Comparison of ENCODE assay signal across 10 cellular contexts in genomic region chrX:19602866-19603620, GRCh38.
DNase-seq lines count a peak whose midpoint lies in the region; ATAC-seq, FAIRE-seq and TF ChIP-seq lines count a peak whose summit lies in the region.
"Had no signal": no experiment of that assay in that cellular context is flagged by ENCODE, and none has a peak within 500 bp of the region (broad histone marks: within the 10 kb centered on the region; RNA-seq: fewer than 3 reads in every experiment).

No MANE protein-coding gene starts in this region.

- TF ChIP-seq CTCF in Calu3 (IDR thresholded peaks at IDR 0.05; ENCODE audit: unreplicated experiment): no peak

- no peaks in the 10 kb centered on the region for H3K9me3 ChIP-seq in naive thymus-derived CD4-positive, alpha-beta T cell (ENCODE audit: control insufficient read depth in 2 of 3, low read length in 3 of 3)
- H3K9me3 ChIP-seq in T-helper 17 cell (ENCODE audit: control insufficient read depth, low read length, poor library complexity, severe bottlenecking): no peaks in the 10 kb centered on the region
- H3K9me3 ChIP-seq: esophagus squamous epithelium had no signal

- no peak overlapping the region for H3K27ac Mint-ChIP-seq in Calu3 (ENCODE audit: unreplicated experiment)
- peak overlapping the region in 7 of 9 donors; percentile 28 to 61 (median 35) for H3K27ac Mint-ChIP-seq in naive thymus-derived CD4-positive, alpha-beta T cell
- no peak overlapping the region for H3K27ac Mint-ChIP-seq in T-helper 17 cell
- H3K27ac Mint-ChIP-seq: activated naive CD8-positive, alpha-beta T cell treated with anti-CD3 and anti-CD28 coated beads, Interleukin-2, amount 10 ng/mL, durations not matched to agents 7 days and 5 days had no signal

- H3K27me3 ChIP-seq in naive thymus-derived CD4-positive, alpha-beta T cell (ENCODE audit: control insufficient read depth in 2 of 2, insufficient read depth in 2 of 2, low read length in 2 of 2): no peaks in the 10 kb centered on the region
- H3K27me3 ChIP-seq: esophagus squamous epithelium had no signal

- no TSS peak for BruUV-seq in Calu3 (replicated peaks; lab: Mats Ljungman, UMichigan)

- peaks cover 0 to 4% of the 10 kb centered on the region in 2 donors for H3K4me1 ChIP-seq in naive thymus-derived CD4-positive, alpha-beta T cell (ENCODE audit: control insufficient read depth in 2 of 2, insufficient read depth in 2 of 2, low read length in 2 of 2)
- H3K4me1 ChIP-seq: esophagus squamous epithelium had no signal

- H3K4me3 Mint-ChIP-seq in Calu3 (ENCODE audit: low read depth, unreplicated experiment): no peak overlapping the region
- H3K4me3 Mint-ChIP-seq in naive thymus-derived CD4-positive, alpha-beta T cell: no peak overlapping the region
- H3K4me3 Mint-ChIP-seq in T-helper 17 cell: no peak overlapping the region
- H3K4me3 Mint-ChIP-seq: activated naive CD8-positive, alpha-beta T cell treated with anti-CD3 and anti-CD28 coated beads, Interleukin-2, amount 10 ng/mL, durations not matched to agents 7 days and 5 days had no signal

- H3K4me3 ChIP-seq in naive thymus-derived CD4-positive, alpha-beta T cell (ENCODE audit: low read length): no peak overlapping the region
- H3K4me3 ChIP-seq: esophagus squamous epithelium had no signal

- POLR2A ChIA-PET in naive thymus-derived CD4-positive, alpha-beta T cell (lab: Charles Lee): no interaction called here

- H3K36me3 ChIP-seq in naive thymus-derived CD4-positive, alpha-beta T cell (ENCODE audit: control insufficient read depth in 2 of 3, insufficient read depth in 3 of 3, low read length in 3 of 3): peaks cover 0 to 23% (median 7%) of the 10 kb centered on the region in 3 experiments
- H3K36me3 ChIP-seq: esophagus squamous epithelium had no signal

- no peaks in the 10 kb centered on the region for H3K27me3 Mint-ChIP-seq in Calu3 (ENCODE audit: unreplicated experiment)
- H3K27me3 Mint-ChIP-seq in naive thymus-derived CD4-positive, alpha-beta T cell: no peaks in the 10 kb centered on the region
- H3K27me3 Mint-ChIP-seq in T-helper 17 cell: no peaks in the 10 kb centered on the region
- H3K27me3 Mint-ChIP-seq: activated naive CD8-positive, alpha-beta T cell treated with anti-CD3 and anti-CD28 coated beads, Interleukin-2, amount 10 ng/mL, durations not matched to agents 7 days and 5 days had no signal

- no peaks in the 10 kb centered on the region for H3K9me3 Mint-ChIP-seq in Calu3 (ENCODE audit: low read depth, unreplicated experiment)
- H3K9me3 Mint-ChIP-seq in naive thymus-derived CD4-positive, alpha-beta T cell: no peaks in the 10 kb centered on the region
- H3K9me3 Mint-ChIP-seq: activated naive CD8-positive, alpha-beta T cell treated with anti-CD3 and anti-CD28 coated beads, Interleukin-2, amount 10 ng/mL, durations not matched to agents 7 days and 5 days had no signal

- peak overlapping the region; percentile 44 for H3K27ac ChIP-seq in caudate nucleus (ENCODE audit: low read depth, low read length)
- H3K27ac ChIP-seq in naive thymus-derived CD4-positive, alpha-beta T cell (ENCODE audit: low read depth, low read length): no peak overlapping the region
- H3K27ac ChIP-seq: esophagus squamous epithelium had no signal

- ATAC-seq in naive thymus-derived CD4-positive, alpha-beta T cell: no peak
- ATAC-seq in T-helper 17 cell (no peak), GM19452 (IDR thresholded peaks at IDR 0.05; ENCODE audit: unreplicated experiment) (no peak)

- H3K4me1 Mint-ChIP-seq in Calu3 (ENCODE audit: low read depth, unreplicated experiment): peaks cover 10% of the 10 kb centered on the region
- H3K4me1 Mint-ChIP-seq in naive thymus-derived CD4-positive, alpha-beta T cell: peaks cover 0 to 49% (median 29%) of the 10 kb centered on the region in 7 donors
- H3K4me1 Mint-ChIP-seq in T-helper 17 cell: peaks cover 16% of the 10 kb centered on the region

- CTCF ChIA-PET in Calu3 (lab: Charles Lee): no interaction called here
- CTCF ChIA-PET in naive thymus-derived CD4-positive, alpha-beta T cell (lab: Charles Lee): no interaction called here

- H3K36me3 Mint-ChIP-seq in Calu3 (ENCODE audit: insufficient read depth, unreplicated experiment): peaks cover 6% of the 10 kb centered on the region
- H3K36me3 Mint-ChIP-seq in naive thymus-derived CD4-positive, alpha-beta T cell: peaks cover 0 to 26% (median 17%) of the 10 kb centered on the region in 5 donors
- no peaks in the 10 kb centered on the region for H3K36me3 Mint-ChIP-seq in T-helper 17 cell (ENCODE audit: low read depth)

- DNase-seq in Calu3 (peak; percentile 15), HTR-8/SVneo (ENCODE audit: insufficient read length, low spot score) (peak; percentile 9), caudate nucleus (lab: John Stamatoyannopoulos, UW) (peak in 9 of 61 donors; percentile 0 to 44 (median 6)), T-helper 17 cell (no peak), GF-D8 (lab: John Stamatoyannopoulos, UW) (no peak)
- DNase-seq in naive thymus-derived CD4-positive, alpha-beta T cell: no peak
- DNase-seq: activated naive CD8-positive, alpha-beta T cell treated with anti-CD3 and anti-CD28 coated beads, Interleukin-2, amount 10 ng/mL, durations not matched to agents 7 days and 5 days; esophagus squamous epithelium; MM.1S had no signal

- FAIRE-seq in HTR-8/SVneo (lab: Jason Lieb, UNC): no peak

- intact Hi-C loops in Calu3 (cut with micrococcal nuclease; ENCODE audit: unreplicated experiment): no loop called here
- intact Hi-C loops in naive thymus-derived CD4-positive, alpha-beta T cell (cut with micrococcal nuclease): no loop called here

Comparison
In these comparisons a context has a peak if more than half of its experiments do, and no peak if none do; other contexts are left out.
1. DNase-seq: peak in Calu3 (single experiment) and HTR-8/SVneo (single experiment); none in naive thymus-derived CD4-positive, alpha-beta T cell (0 of 9), T-helper 17 cell (0 of 3) and GF-D8 (single experiment).
2. H3K27ac Mint-ChIP-seq: peak in naive thymus-derived CD4-positive, alpha-beta T cell (7 of 9); none in Calu3 (single experiment) and T-helper 17 cell (single experiment).